12 cellular contexts compared by ENCODE assay signal in the genomic region with DNA sequence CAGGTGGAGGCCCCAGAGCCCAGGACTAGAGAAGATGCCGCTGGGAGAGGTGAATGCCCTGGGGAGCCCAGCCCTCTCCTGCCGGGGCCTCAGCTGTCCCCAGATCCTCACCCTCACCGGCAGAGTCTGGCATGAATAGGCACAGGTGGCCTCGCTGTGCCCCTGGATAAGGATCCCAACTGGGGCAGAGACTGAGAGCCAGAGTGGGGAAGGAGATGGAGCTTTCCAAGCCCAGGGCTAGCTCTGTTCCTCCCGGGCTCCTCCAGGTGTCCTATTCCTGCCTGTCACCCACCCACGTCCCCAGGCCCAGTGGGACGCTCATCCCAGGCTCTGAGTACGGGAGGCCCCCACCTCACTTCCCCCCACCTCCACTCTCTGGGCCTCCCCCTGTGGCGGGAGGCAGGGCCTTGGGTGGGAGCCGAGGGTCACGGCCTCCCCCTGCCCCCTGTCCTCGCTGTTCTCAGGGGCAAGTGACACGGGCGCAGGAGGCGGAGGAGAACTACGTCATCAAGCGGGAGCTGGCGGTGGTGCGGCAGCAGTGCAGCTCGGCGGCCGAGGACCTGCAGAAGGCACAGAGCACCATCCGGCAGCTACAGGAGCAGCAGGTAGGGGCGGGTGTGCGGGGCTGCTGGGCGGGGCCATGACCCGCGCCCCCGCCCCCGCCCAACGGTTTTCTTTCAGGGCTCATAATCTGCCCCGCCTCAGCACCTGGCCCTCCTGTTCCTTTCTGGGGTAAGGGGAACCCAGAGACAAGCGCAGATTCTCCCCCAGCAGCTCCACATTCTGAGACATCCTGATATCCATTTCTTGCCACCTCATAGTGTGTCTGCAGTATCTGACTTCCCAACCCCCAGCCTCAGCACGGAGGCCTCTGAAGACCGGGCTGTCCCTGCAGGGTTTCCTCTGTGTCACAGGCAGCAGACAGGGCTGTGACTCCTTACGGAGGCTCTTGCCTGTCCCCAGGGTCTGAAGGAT. TPM values are rescaled to one million over a fixed set of nuclear protein-coding genes. Genes with fewer than 3 reads are reported as not detected.
DNase-seq lines count a peak whose midpoint lies in the region; ATAC-seq and TF ChIP-seq lines count a peak whose summit lies in the region.
"Had no signal": no experiment of that assay in that cellular context is flagged by ENCODE, and none has a peak within 500 bp of the region (broad histone marks: within the 10 kb centered on the region; RNA-seq: fewer than 3 reads in every experiment).

No MANE protein-coding gene starts in this region.

- H3K4me1 ChIP-seq in GM23338 (ENCODE audit: insufficient read depth) (peaks cover 31% of the 10 kb centered on the region), iPS DF 6.9 (ENCODE audit: control insufficient read depth, insufficient read depth, low read length) (peaks cover 10% of the 10 kb centered on the region)

- H4K20me1 ChIP-seq in GM23338 (replicated peaks; ENCODE audit: insufficient read depth): no peaks in the 10 kb centered on the region

- peak; percentile 45 for ATAC-seq in GM23338
- ATAC-seq in HG02973 (IDR thresholded peaks at IDR 0.05; ENCODE audit: unreplicated experiment): no peak
- ATAC-seq in GM21786 (IDR thresholded peaks at IDR 0.05; ENCODE audit: unreplicated experiment): no peak

- H3K36me3 ChIP-seq in GM23338 (ENCODE audit: insufficient read depth) (no peaks in the 10 kb centered on the region), iPS DF 6.9 (ENCODE audit: control insufficient read depth, insufficient read depth, low read length) (no peaks in the 10 kb centered on the region; the same call in 1 of the 2 replicates)

- no peaks in the 10 kb centered on the region for H3K9me3 Mint-ChIP-seq in GM23338
- no peaks in the 10 kb centered on the region for H3K9me3 Mint-ChIP-seq in activated T-cell treated with anti-CD3 and anti-CD28 coated beads, Interleukin-2, amount 50 U/mL, for 24 hours

- H3K4me3 Mint-ChIP-seq in GM23338: peak overlapping the region; percentile 61
- H3K4me3 Mint-ChIP-seq in activated T-cell treated with anti-CD3 and anti-CD28 coated beads, Interleukin-2, amount 50 U/mL, for 24 hours: no peak overlapping the region

- peak overlapping the region; percentile 84 for H3K4me2 ChIP-seq in GM23338

- no peak for TF ChIP-seq CTCF in GM23338 (conservative IDR thresholded peaks at IDR 0.05; ENCODE audit: low read depth in 2 of 2)

- H3K27me3 Mint-ChIP-seq in GM23338 (ENCODE audit: insufficient read depth, low read depth, poor library complexity): peaks cover 29% of the 10 kb centered on the region
- peaks cover 17% of the 10 kb centered on the region for H3K27me3 Mint-ChIP-seq in activated T-cell treated with anti-CD3 and anti-CD28 coated beads, Interleukin-2, amount 50 U/mL, for 24 hours

- H3F3A ChIP-seq in GM23338 (replicated peaks; ENCODE audit: low read depth): 0 out of 2 replicates have a peak, but pooled peaks cover 6% of the 10 kb centered on the region

- H3K9me3 ChIP-seq in iPS DF 6.9 (ENCODE audit: control insufficient read depth, insufficient read depth, low read length): no peaks in the 10 kb centered on the region
- H3K9me3 ChIP-seq: sigmoid colon, tibial nerve had no signal

- H3K36me3 Mint-ChIP-seq in GM23338 (ENCODE audit: low read depth): no peaks in the 10 kb centered on the region; the same call in 2 of the 3 replicates
- no peaks in the 10 kb centered on the region for H3K36me3 Mint-ChIP-seq in activated T-cell treated with anti-CD3 and anti-CD28 coated beads, Interleukin-2, amount 50 U/mL, for 24 hours (ENCODE audit: low read depth)

- WGBS in iPS DF 6.9 (ENCODE audit: insufficient coverage, insufficient read length): no CpG with 5 or more reads among the region's 36 CpGs

- DNase-seq in 8988T (peak; percentile 26), GM23338 (ENCODE audit: low spot score) (peak; percentile 93), NCI-H82 (lab: John Stamatoyannopoulos, UW) (peak; percentile 88), iPS DF 6.9 (ENCODE audit: low read depth, low spot score) (no peak), ureter (ENCODE audit: low spot score) (no peak)
- DNase-seq in activated T-cell treated with anti-CD3 and anti-CD28 coated beads, Interleukin-2, amount 50 U/mL, for 24 hours: no peak
- DNase-seq: RPMI8226, sigmoid colon had no signal

- H3K27ac Mint-ChIP-seq in GM23338: no peak overlapping the region
- no peak overlapping the region for H3K27ac Mint-ChIP-seq in activated T-cell treated with anti-CD3 and anti-CD28 coated beads, Interleukin-2, amount 50 U/mL, for 24 hours

- H3K27ac ChIP-seq in GM23338 (ENCODE audit: low read depth): no peak overlapping the region
- H3K27ac ChIP-seq in iPS DF 6.9 (ENCODE audit: low read length): no peak overlapping the region
- H3K27ac ChIP-seq: sigmoid colon, tibial nerve had no signal

- H3K4me1 Mint-ChIP-seq in GM23338: peaks cover 35% of the 10 kb centered on the region
- peaks cover 12% of the 10 kb centered on the region for H3K4me1 Mint-ChIP-seq in activated T-cell treated with anti-CD3 and anti-CD28 coated beads, Interleukin-2, amount 50 U/mL, for 24 hours (ENCODE audit: low read depth)

- H3K27me3 ChIP-seq in GM23338 (ENCODE audit: insufficient read depth) (peaks cover 14% of the 10 kb centered on the region), iPS DF 6.9 (ENCODE audit: control insufficient read depth, insufficient read depth, low read length) (no peaks in the 10 kb centered on the region)

- H3K79me2 ChIP-seq in GM23338 (replicated peaks; ENCODE audit: insufficient read depth): no peaks in the 10 kb centered on the region

- H3K4me3 ChIP-seq in GM23338 (peak overlapping the region; percentile 57), iPS DF 6.9 (ENCODE audit: low read length) (peak overlapping the region; percentile 15; the same call in 1 of the 2 replicates)
- H3K4me3 ChIP-seq: sigmoid colon, tibial nerve had no signal

- H3K9me2 ChIP-seq in GM23338 (ENCODE audit: insufficient read depth): no peaks in the 10 kb centered on the region

- H2AFZ ChIP-seq in GM23338: 0 out of 2 replicates have a peak overlapping the region, but pooled peaks have one; percentile 56

TF ChIP-seq in GM23338, 12 proteins besides CTCF, POLR2A, EP300 and RAD21 (continues in another document):
- TF ChIP-seq ZNF331 (CRISPR knock-in tag; IDR thresholded peaks at IDR 0.05; ENCODE audit: low read depth) (no peak), CREB1 (CRISPR knock-in tag; IDR thresholded peaks at IDR 0.05; ENCODE audit: low read depth) (peak; percentile 87), POLR2AphosphoS5 (IDR thresholded peaks at IDR 0.05; ENCODE audit: low read depth) (peak; percentile 34)
- TF ChIP-seq, protein P1, sequence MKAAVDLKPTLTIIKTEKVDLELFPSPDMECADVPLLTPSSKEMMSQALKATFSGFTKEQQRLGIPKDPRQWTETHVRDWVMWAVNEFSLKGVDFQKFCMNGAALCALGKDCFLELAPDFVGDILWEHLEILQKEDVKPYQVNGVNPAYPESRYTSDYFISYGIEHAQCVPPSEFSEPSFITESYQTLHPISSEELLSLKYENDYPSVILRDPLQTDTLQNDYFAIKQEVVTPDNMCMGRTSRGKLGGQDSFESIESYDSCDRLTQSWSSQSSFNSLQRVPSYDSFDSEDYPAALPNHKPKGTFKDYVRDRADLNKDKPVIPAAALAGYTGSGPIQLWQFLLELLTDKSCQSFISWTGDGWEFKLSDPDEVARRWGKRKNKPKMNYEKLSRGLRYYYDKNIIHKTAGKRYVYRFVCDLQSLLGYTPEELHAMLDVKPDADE (IDR thresholded peaks at IDR 0.05): no peak

RNA-seq across cellular contexts. Expression of a gene that starts 16.2 kb away (rescaled TPM):
- total RNA-seq in GM23338 (2014; rRNA removed; shearing (Covaris generic)): 12.1 and 17.6 TPM in 2 replicates
- polyA plus RNA-seq in GM23338 (2016; fragmentation: Nextera tagmentation; extraction: Ambion mirVana): 17.9 and 22.3 TPM in 2 replicates
- 2.0 TPM for total RNA-seq in ureter
- total RNA-seq: endothelial cell of umbilical vein, sigmoid colon had no signal
- polyA plus RNA-seq: endothelial cell of umbilical vein had no signal

RNA-seq across cellular contexts. Expression of a gene that starts 28.0 kb away (rescaled TPM):
- 14.0 and 16.2 TPM in 2 replicates for total RNA-seq in GM23338 (2014; rRNA removed; shearing (Covaris generic))
- 4.3 and 4.5 TPM in 2 replicates for polyA plus RNA-seq in GM23338 (2016; fragmentation: Nextera tagmentation; extraction: Ambion mirVana)
- total RNA-seq in ureter: 15.9 TPM

RNA-seq across cellular contexts. Expression of a gene that starts 30.3 kb away (rescaled TPM):
- 4.5 and 4.8 TPM in 2 replicates for total RNA-seq in GM23338 (2014; rRNA removed; shearing (Covaris generic))
- polyA plus RNA-seq in GM23338 (2016; fragmentation: Nextera tagmentation; extraction: Ambion mirVana): 0.29 and 1.3 TPM in 2 replicates
- 8.5 TPM for total RNA-seq in ureter
- total RNA-seq: sigmoid colon had no signal

RNA-seq across cellular contexts. Expression of a gene that starts 45.7 kb away (rescaled TPM):
- total RNA-seq in GM23338 (2014; rRNA removed; shearing (Covaris generic)): 22.6 and 23.2 TPM in 2 replicates
- 11.3 and 12.2 TPM in 2 replicates for polyA plus RNA-seq in GM23338 (2016; fragmentation: Nextera tagmentation; extraction: Ambion mirVana)
- 35.1 TPM for total RNA-seq in ureter

RNA-seq across cellular contexts. Expression of a gene that starts 56.6 kb away (rescaled TPM):
- total RNA-seq in GM23338 (2014; rRNA removed; shearing (Covaris generic)): 1.7 and 5.6 TPM in 2 replicates
- 6.2 and 7.0 TPM in 2 replicates for polyA plus RNA-seq in GM23338 (2016; fragmentation: Nextera tagmentation; extraction: Ambion mirVana)
- 2.2 TPM for total RNA-seq in ureter
- total RNA-seq: endothelial cell of umbilical vein, tibial nerve had no signal
- polyA plus RNA-seq: sigmoid colon had no signal

Comparison
In these comparisons a context has a peak if more than half of its experiments do, and no peak if none do; other contexts are left out.
1. DNase-seq: peak in 8988T (single experiment), GM23338 (single experiment) and NCI-H82 (single experiment); none in iPS DF 6.9 (single experiment), activated T-cell treated with anti-CD3 and anti-CD28 coated beads, Interleukin-2, amount 50 U/mL, for 24 hours (single experiment) and ureter (single experiment).